In the genomic region with DNA sequence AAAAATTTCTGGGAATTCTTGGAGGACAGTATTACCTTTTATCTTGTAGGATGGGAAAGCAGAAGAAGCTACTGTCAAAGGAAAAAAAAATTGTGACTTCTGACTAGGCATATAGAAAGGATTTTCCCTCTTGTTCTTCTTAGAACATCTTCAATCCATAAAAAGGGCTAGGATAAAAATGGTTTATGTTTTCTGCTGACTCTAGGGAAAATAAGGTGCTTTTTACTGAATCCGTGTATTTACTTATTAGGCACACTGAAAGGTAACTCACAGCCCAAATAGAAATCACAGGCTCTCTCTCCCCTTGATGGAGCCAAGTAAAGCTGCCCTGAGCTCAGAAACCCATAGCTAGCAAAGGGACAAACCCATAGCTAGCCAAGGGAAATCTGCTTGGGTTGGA, we compare ENCODE assay signal across 30 cellular contexts.
"Had no signal": no experiment of that assay in that cellular context is flagged by ENCODE, and none has a peak within 500 bp of the region (broad histone marks: within the 10 kb centered on the region; RNA-seq: fewer than 3 reads in every experiment).

No MANE protein-coding gene starts in this region.

- ATAC-seq: activated CD4-positive, alpha-beta T cell treated with anti-CD3 and anti-CD28 coated beads for 36 hours; activated CD8-positive, alpha-beta memory T cell treated with anti-CD3 and anti-CD28 coated beads, Interleukin-2, amount 10 ng/mL, durations not matched to agents 7 days and 5 days; activated CD8-positive, alpha-beta T cell treated with anti-CD3 and anti-CD28 coated beads, Interleukin-2, amount 10 ng/mL, durations not matched to agents 7 days and 5 days; activated naive CD8-positive, alpha-beta T cell treated with anti-CD3 and anti-CD28 coated beads, Interleukin-2, amount 50 U/mL, for 24 hours; gastroesophageal sphincter had no signal

- H3K9me3 ChIP-seq: adrenal gland, breast epithelium, colonic mucosa, esophagus squamous epithelium had no signal

- H3K4me1 ChIP-seq: adrenal gland, breast epithelium, colonic mucosa had no signal

- H3K27ac ChIP-seq: adrenal gland, breast epithelium, cardiac muscle cell, colonic mucosa, epithelial cell of prostate, esophagus squamous epithelium, gastroesophageal sphincter had no signal

- H3K36me3 ChIP-seq: breast epithelium, cardiac muscle cell had no signal

- H3K27me3 ChIP-seq: adrenal gland, breast epithelium, colonic mucosa, esophagus squamous epithelium, gastroesophageal sphincter had no signal

- DNase-seq: activated CD4-positive, alpha-beta T cell treated with anti-CD3 and anti-CD28 coated beads for 36 hours; activated CD4-positive, alpha-beta T cell treated with anti-CD3 and anti-CD28 coated beads, Interleukin-2, amount 10 ng/mL, durations not matched to agents 24 days and 14 days; activated CD4-positive, CD25-positive, alpha-beta regulatory T cell; activated CD4-positive, CD25-positive, alpha-beta regulatory T cell treated with anti-CD3 and anti-CD28 coated beads, Interleukin-2, amount 50 U/mL, for 72 hours; activated CD8-positive, alpha-beta memory T cell treated with anti-CD3 and anti-CD28 coated beads, Interleukin-2, amount 10 ng/mL, durations not matched to agents 7 days and 5 days; activated CD8-positive, alpha-beta memory T cell treated with anti-CD3 and anti-CD28 coated beads, Interleukin-2, amount 50 U/mL, for 4 hours; activated CD8-positive, alpha-beta T cell treated with anti-CD3 and anti-CD28 coated beads, Interleukin-2, amount 10 ng/mL, durations not matched to agents 7 days and 5 days; activated effector memory CD4-positive, alpha-beta T cell treated with anti-CD3 and anti-CD28 coated beads, Interleukin-2, amount 50 U/mL, for 16 hours; activated naive CD4-positive, alpha-beta T cell treated with anti-CD3 and anti-CD28 coated beads for 36 hours; activated naive CD8-positive, alpha-beta T cell treated with anti-CD3 and anti-CD28 coated beads for 36 hours; activated naive CD8-positive, alpha-beta T cell treated with anti-CD3 and anti-CD28 coated beads, Interleukin-2, amount 50 U/mL, for 24 hours; activated T-cell treated with anti-CD3 and anti-CD28 coated beads, Interleukin-2, amount 50 U/mL, for 1 hour; activated T-cell treated with anti-CD3 and anti-CD28 coated beads, Interleukin-2, amount 50 U/mL, for 48 hours; adrenal gland; amygdala; aorta; central memory CD4-positive, alpha-beta T cell; cerebellar nuclear complex; colonic mucosa; effector CD8-positive, alpha-beta T cell; esophagus squamous epithelium; foreskin melanocyte; head of caudate nucleus; T-helper 2 cell had no signal

- FAIRE-seq: endometrium, endothelial cell of umbilical vein had no signal

- H3K4me3 ChIP-seq: adrenal gland, breast epithelium, cardiac muscle cell, colonic mucosa, esophagus squamous epithelium, gastroesophageal sphincter had no signal
